14 cellular contexts compared by ENCODE assay signal in genomic region chr2:220198911-220199310, GRCh38.
A peak's percentile ranks its signal among the peaks of the same experiment; 100 is the strongest.
DNase-seq lines count a peak whose midpoint lies in the region; ATAC-seq lines count a peak whose summit lies in the region.
"Had no signal": no experiment of that assay in that cellular context is flagged by ENCODE, and none has a peak within 500 bp of the region (broad histone marks: within the 10 kb centered on the region; RNA-seq: fewer than 3 reads in every experiment).

No MANE protein-coding gene starts in this region.

- ATAC-seq in sciatic nerve = peak; percentile 94
- no peak for ATAC-seq in activated naive CD4-positive, alpha-beta T cell treated with anti-CD3 and anti-CD28 coated beads, Interleukin-2, amount 50 U/mL, for 72 hours
- ATAC-seq in GM18517 (IDR thresholded peaks at IDR 0.05; ENCODE audit: unreplicated experiment) = no peak
- ATAC-seq: effector memory CD8-positive, alpha-beta T cell; naive thymus-derived CD8-positive, alpha-beta T cell had no signal

- no peaks in the 10 kb centered on the region for H3K27me3 Mint-ChIP-seq in activated T-cell treated with anti-CD3 and anti-CD28 coated beads, Interleukin-2, amount 50 U/mL, for 24 hours
- H3K27me3 Mint-ChIP-seq: effector memory CD8-positive, alpha-beta T cell had no signal

- H3K36me3 Mint-ChIP-seq in activated naive CD4-positive, alpha-beta T cell treated with anti-CD3 and anti-CD28 coated beads, Interleukin-2, amount 50 U/mL, for 72 hours = no peaks in the 10 kb centered on the region
- H3K36me3 Mint-ChIP-seq in activated T-cell treated with anti-CD3 and anti-CD28 coated beads, Interleukin-2, amount 50 U/mL, for 24 hours (ENCODE audit: low read depth) = no peaks in the 10 kb centered on the region
- H3K36me3 Mint-ChIP-seq: naive thymus-derived CD8-positive, alpha-beta T cell had no signal

- intact Hi-C loops in sciatic nerve (cut with DNase I) = no loop called here

- H3K27ac Mint-ChIP-seq in activated naive CD4-positive, alpha-beta T cell treated with anti-CD3 and anti-CD28 coated beads, Interleukin-2, amount 50 U/mL, for 72 hours = no peak overlapping the region
- no peak overlapping the region for H3K27ac Mint-ChIP-seq in activated T-cell treated with anti-CD3 and anti-CD28 coated beads, Interleukin-2, amount 50 U/mL, for 24 hours
- H3K27ac Mint-ChIP-seq: effector memory CD8-positive, alpha-beta T cell; naive thymus-derived CD8-positive, alpha-beta T cell had no signal

- DNase-seq in EL = peak; percentile 88
- DNase-seq in NCI-H2107 treated with DMSO at 0.1 percent for 48 hours (lab: John Stamatoyannopoulos, UW; ENCODE audit: unreplicated experiment) = peak; percentile 19
- peak; percentile 33 for DNase-seq in epidermal melanocyte (ENCODE audit: insufficient read length, low spot score)
- peak; percentile 61 for DNase-seq in sciatic nerve (ENCODE audit: low spot score)
- DNase-seq in activated naive CD4-positive, alpha-beta T cell treated with anti-CD3 and anti-CD28 coated beads, Interleukin-2, amount 50 U/mL, for 72 hours (ENCODE audit: low spot score in 2 of 2) = no peak
- DNase-seq in RKO (ENCODE audit: low spot score) = no peak
- DNase-seq in activated T-cell treated with anti-CD3 and anti-CD28 coated beads, Interleukin-2, amount 50 U/mL, for 24 hours = no peak
- DNase-seq: DMS79; effector memory CD8-positive, alpha-beta T cell; naive thymus-derived CD8-positive, alpha-beta T cell; NCI-H1105 treated with DMSO at 0.1 percent for 48 hours; stimulated activated CD4-positive, alpha-beta T cell treated with anti-CD3 and anti-CD28 coated beads, Interleukin-15, amount 100 ng/mL, for 24 hours; T-helper 2 cell had no signal

- H3K9me3 Mint-ChIP-seq in activated naive CD4-positive, alpha-beta T cell treated with anti-CD3 and anti-CD28 coated beads, Interleukin-2, amount 50 U/mL, for 72 hours = peaks cover 9 to 12% of the 10 kb centered on the region in 2 donors
- peaks cover 2% of the 10 kb centered on the region for H3K9me3 Mint-ChIP-seq in activated T-cell treated with anti-CD3 and anti-CD28 coated beads, Interleukin-2, amount 50 U/mL, for 24 hours

- H3K4me1 Mint-ChIP-seq in activated T-cell treated with anti-CD3 and anti-CD28 coated beads, Interleukin-2, amount 50 U/mL, for 24 hours (ENCODE audit: low read depth) = no peaks in the 10 kb centered on the region
- H3K4me1 Mint-ChIP-seq: naive thymus-derived CD8-positive, alpha-beta T cell had no signal

- H3K4me3 Mint-ChIP-seq in activated T-cell treated with anti-CD3 and anti-CD28 coated beads, Interleukin-2, amount 50 U/mL, for 24 hours = no peak overlapping the region
- H3K4me3 Mint-ChIP-seq: effector memory CD8-positive, alpha-beta T cell; naive thymus-derived CD8-positive, alpha-beta T cell had no signal

Comparison
In these comparisons a context has a peak if more than half of its experiments do, and no peak if none do; other contexts are left out.
1. DNase-seq: peak in EL (single experiment), NCI-H2107 treated with DMSO at 0.1 percent for 48 hours (single experiment), epidermal melanocyte (single experiment) and sciatic nerve (single experiment); none in activated naive CD4-positive, alpha-beta T cell treated with anti-CD3 and anti-CD28 coated beads, Interleukin-2, amount 50 U/mL, for 72 hours (0 of 2), RKO (single experiment) and activated T-cell treated with anti-CD3 and anti-CD28 coated beads, Interleukin-2, amount 50 U/mL, for 24 hours (single experiment).